8 cellular contexts compared by ENCODE assay signal in genomic region chr2:100821255-100821912, GRCh38. TPM values are rescaled to one million over a fixed set of nuclear protein-coding genes. Genes with fewer than 3 reads are reported as not detected.
DNase-seq lines count a peak whose midpoint lies in the region; ATAC-seq, FAIRE-seq and TF ChIP-seq lines count a peak whose summit lies in the region.

No MANE protein-coding gene starts in this region.

- H3K9ac ChIP-seq in ES-I3 (ENCODE audit: low read depth, low read length): peak overlapping the region; percentile 67; the same call in 1 of the 2 replicates

- FAIRE-seq in GM19239 (lab: Jason Lieb, UNC): no peak

- H3K27ac ChIP-seq in psoas muscle: peak overlapping the region; percentile 84

- H3K4me1 ChIP-seq in ES-I3 (ENCODE audit: insufficient read depth, low read length) (no peaks in the 10 kb centered on the region), psoas muscle (peaks cover 27% of the 10 kb centered on the region)

- intact Hi-C loops in psoas muscle (cut with DNase I): loop anchor here in 1 of 2 donors (5.0 kb wide), 1 partner anchor 136 kb away; no protein-coding TSS in a partner anchor

- H3K27me3 ChIP-seq in psoas muscle (ENCODE audit: insufficient read depth in 3 of 3, low read length in 2 of 3): no peaks in the 10 kb centered on the region

- DNase-seq in fibroblast of mammary gland (ENCODE audit: low read depth) (no peak), psoas muscle (no peak), NCI-H2171 (lab: John Stamatoyannopoulos, UW) (no peak), GM19239 (ENCODE audit: insufficient read length, low spot score) (no peak), SKM-1 treated with dmso at 0.1 percent for 144 hours (lab: John Stamatoyannopoulos, UW; ENCODE audit: unreplicated experiment) (no peak)

- TF ChIP-seq CTCF in WI38 (IDR thresholded peaks at IDR 0.05; ENCODE audit: low read depth, low read length): no peak
- no peak for TF ChIP-seq CTCF in fibroblast of mammary gland (conservative IDR thresholded peaks at IDR 0.05; ENCODE audit: control insufficient read depth, insufficient read depth, low read depth, low read length)
- TF ChIP-seq CTCF in psoas muscle (IDR thresholded peaks at IDR 0.05): no peak

- H3K9me3 ChIP-seq in ES-I3 (ENCODE audit: control insufficient read depth, insufficient read depth, low read length) (no peaks in the 10 kb centered on the region), psoas muscle (no peaks in the 10 kb centered on the region)

- 45 to 61% (median 47%) methylated on average over 14 of the region's 14 CpGs for WGBS in psoas muscle, 3 donors

- H3K36me3 ChIP-seq in ES-I3 (ENCODE audit: insufficient read depth, low read length) (no peaks in the 10 kb centered on the region), psoas muscle (ENCODE audit: insufficient read depth in 1 of 2, low read depth in 1 of 2) (no peaks in the 10 kb centered on the region)

- peak overlapping the region; percentile 75 for H3K4me3 ChIP-seq in WI38 (ENCODE audit: low read depth, low read length)
- peak overlapping the region; percentile 69 for H3K4me3 ChIP-seq in fibroblast of mammary gland (ENCODE audit: control insufficient read depth, low read depth, low read length)
- peak overlapping the region; percentile 83 for H3K4me3 ChIP-seq in psoas muscle

- ATAC-seq in psoas muscle: peak in 1 of 4 donors; percentile 26
- no peak for ATAC-seq in HG03469 (IDR thresholded peaks at IDR 0.05; ENCODE audit: unreplicated experiment)

RNA-seq across cellular contexts. Expression of gene NPAS2, which starts 1.4 kb away (rescaled TPM):
- 10 to 100 TPM in 3 of 4 donors, 1 to 10 TPM in 1; 8.7 to 42.7 (median 16.9) TPM for total RNA-seq in psoas muscle
- polyA plus RNA-seq in psoas muscle: 10 to 100 TPM in 2 of 3 donors, 1 to 10 TPM in 1; 8.5 to 56.2 (median 17.3) TPM
